In the genomic region with DNA sequence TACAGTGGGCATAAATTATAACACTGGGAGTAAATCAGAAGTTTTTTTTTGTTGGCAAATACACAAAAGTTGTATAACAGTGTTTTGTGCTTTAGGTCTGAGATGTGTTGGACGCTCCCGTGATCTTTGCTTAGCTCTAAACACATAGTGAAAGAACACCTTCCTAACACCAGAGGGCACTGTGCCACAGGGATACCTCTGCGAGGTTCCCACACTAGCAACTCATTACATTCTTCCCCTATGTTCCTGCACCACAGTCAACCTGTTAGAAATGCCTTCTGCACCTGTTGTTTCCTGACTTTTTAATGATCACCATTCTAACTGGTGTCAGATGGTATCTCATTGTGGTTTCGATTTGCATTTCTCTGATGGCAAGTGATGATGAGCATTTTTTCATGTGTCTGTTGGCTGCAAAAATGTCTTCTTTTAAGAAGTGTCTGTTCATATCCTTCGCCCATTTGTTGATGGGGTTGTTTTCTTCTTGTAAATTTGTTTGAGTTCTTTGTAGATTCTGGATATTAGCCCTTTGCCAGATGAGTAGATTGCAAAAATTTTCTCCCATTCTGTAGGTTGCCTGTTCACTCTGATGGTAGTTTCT, we compare ENCODE assay signal across 8 cellular contexts. TPM values are rescaled to one million over a fixed set of nuclear protein-coding genes. Genes with fewer than 3 reads are reported as not detected.
DNase-seq lines count a peak whose midpoint lies in the region; ATAC-seq and TF ChIP-seq lines count a peak whose summit lies in the region.
"Not testable (repeated sequence)": the region's sequence is repeated elsewhere in the genome, so short reads cannot be mapped to it uniquely, and the experiment has no call there.

No MANE protein-coding gene starts in this region.

- peak in 1 of 3 donors; percentile 68 for TF ChIP-seq CTCF in lower leg skin (IDR thresholded peaks at IDR 0.05)

- 19 to 22% methylated on average over 5 of the region's 5 CpGs for WGBS in lower leg skin, 2 donors

- intact Hi-C loops in lower leg skin (cut with DNase I; ENCODE audit: low total_unique reads), result loop anchor here (10.0 kb wide), 1 partner anchor 499 kb away; the partner anchor contains the start of gene RXFP3

- ATAC-seq in GM21390 (IDR thresholded peaks at IDR 0.05; ENCODE audit: unreplicated experiment), result peak; percentile 41

- H3K4me3 ChIP-seq in lower leg skin (ENCODE audit: low read depth, poor library complexity, severe bottlenecking), result not testable (repeated sequence)

- not testable (repeated sequence) for TF ChIP-seq POLR2A in lower leg skin (IDR thresholded peaks at IDR 0.05)

- DNase-seq in DMS 273 (lab: John Stamatoyannopoulos, UW; ENCODE audit: unreplicated experiment) (peak; percentile 88), HK-2 (ENCODE audit: unreplicated experiment) (peak; percentile 46), NCI-H748 treated with DMSO at 0.1 percent for 48 hours (lab: John Stamatoyannopoulos, UW) (peak; percentile 95), dedifferentiated amniotic fluid mesenchymal stem cell (ENCODE audit: extremely low spot score) (peak; percentile 78), lower leg skin (ENCODE audit: low spot score in 2 of 2) (peak; percentile 74 to 89)
- DNase-seq in activated CD4-positive, alpha-beta T cell treated with anti-CD3 and anti-CD28 coated beads, Interleukin-2, amount 50 U/mL, for 24 hours (ENCODE audit: low read depth in 1 of 2, low spot score in 1 of 2), result peak; percentile 21 to 64
- peak; percentile 37 for DNase-seq in stimulated activated CD8-positive, alpha-beta memory T cell treated with anti-CD3 and anti-CD28 coated beads, Interleukin-15, amount 100 ng/mL, for 1 hour (ENCODE audit: low read depth)

RNA-seq across cellular contexts. Expression of gene TARS1, which starts 4.8 kb away (rescaled TPM):
- total RNA-seq in lower leg skin, result 10 to 100 TPM; 29.3 to 40.4 (median 38.9) TPM

Comparison
In these comparisons a context has a peak if more than half of its experiments do, and no peak if none do; other contexts are left out.
1. DNase-seq: peak in every context shown above with its lines; median percentile 95 in NCI-H748 treated with DMSO at 0.1 percent for 48 hours; 88 in DMS 273; 82 in lower leg skin; 78 in dedifferentiated amniotic fluid mesenchymal stem cell; 46 in HK-2; 42 in activated CD4-positive, alpha-beta T cell treated with anti-CD3 and anti-CD28 coated beads, Interleukin-2, amount 50 U/mL, for 24 hours; 37 in stimulated activated CD8-positive, alpha-beta memory T cell treated with anti-CD3 and anti-CD28 coated beads, Interleukin-15, amount 100 ng/mL, for 1 hour.